8 cellular contexts compared by ENCODE assay signal in genomic region chr9:34049630-34050384, GRCh38. TPM values are rescaled to one million over a fixed set of nuclear protein-coding genes. Genes with fewer than 3 reads are reported as not detected.
DNase-seq lines count a peak whose midpoint lies in the region; ATAC-seq and TF ChIP-seq lines count a peak whose summit lies in the region.

No MANE protein-coding gene starts in this region.

- WGBS in liver: 38% methylated on average over 18 of the region's 18 CpGs
- 38 to 39% methylated on average over 18 of the region's 18 CpGs for WGBS in tibial nerve, 2 donors

- H3K9ac ChIP-seq in liver (ENCODE audit: low read depth in 1 of 2, low read length in 2 of 2): peak overlapping the region; percentile 70 to 85

- H3K27ac ChIP-seq in ascending aorta (peak overlapping the region; percentile 85 to 95), liver (ENCODE audit: low read depth in 1 of 2, low read length in 2 of 2) (peak overlapping the region; percentile 95 to 98), tibial nerve (peak overlapping the region; percentile 85 to 95 (median 92))

- DNase-seq in AG10803 (ENCODE audit: low read depth) (no peak), ascending aorta (ENCODE audit: low spot score in 2 of 2) (peak in 1 of 2 donors; percentile 62), tibial nerve (ENCODE audit: low spot score in 2 of 2) (no peak)
- DNase-seq in Jurkat, Clone E6-1 (ENCODE audit: low read depth, low spot score): no peak
- no peak for DNase-seq in stimulated activated CD4-positive, alpha-beta T cell treated with anti-CD3 and anti-CD28 coated beads, Interleukin-4, amount 100 ng/mL, for 24 hours

- ATAC-seq in HG03045 (IDR thresholded peaks at IDR 0.05; ENCODE audit: unreplicated experiment) (no peak), GM21381 (IDR thresholded peaks at IDR 0.05; ENCODE audit: unreplicated experiment) (no peak)

- no peak for TF ChIP-seq EP300 in tibial nerve (IDR thresholded peaks at IDR 0.05)

- H3K9me3 ChIP-seq in ascending aorta (no peaks in the 10 kb centered on the region), liver (ENCODE audit: control insufficient read depth in 4 of 4, low read length in 3 of 4) (no peaks in the 10 kb centered on the region), tibial nerve (no peaks in the 10 kb centered on the region)

- H3K36me3 ChIP-seq in ascending aorta (no peaks in the 10 kb centered on the region), liver (ENCODE audit: control insufficient read depth in 4 of 4, insufficient read depth in 3 of 4, low read depth in 1 of 4, low read length in 3 of 4) (no peaks in the 10 kb centered on the region), tibial nerve (no peaks in the 10 kb centered on the region)

- intact Hi-C loops in ascending aorta (cut with DNase I): loop anchor here (1.0 to 10.0 kb wide), 9 partner anchors 23 to 1112 kb away; partner anchors contain the start of genes DCAF12, DNAI1, FAM219A and KIF24

- peak in 1 of 2 donors; percentile 22 for TF ChIP-seq RAD21 in liver (IDR thresholded peaks at IDR 0.05)

- no peaks in the 10 kb centered on the region for H3K27me3 ChIP-seq in ascending aorta
- H3K27me3 ChIP-seq in liver (ENCODE audit: control insufficient read depth in 4 of 4, insufficient read depth in 4 of 4, low read length in 3 of 4): no peaks in the 10 kb centered on the region
- no peaks in the 10 kb centered on the region for H3K27me3 ChIP-seq in tibial nerve

- no peak for TF ChIP-seq CTCF in AG10803 (conservative IDR thresholded peaks at IDR 0.05; ENCODE audit: low read length)
- no peak for TF ChIP-seq CTCF in ascending aorta (IDR thresholded peaks at IDR 0.05)
- no peak for TF ChIP-seq CTCF in liver (IDR thresholded peaks at IDR 0.05; ENCODE audit: low read depth, low read length, missing input control)
- no peak for TF ChIP-seq CTCF in tibial nerve (IDR thresholded peaks at IDR 0.05)

- TF ChIP-seq POLR2A in tibial nerve (IDR thresholded peaks at IDR 0.05): no peak

- H3K4me1 ChIP-seq in ascending aorta: peaks cover 6 to 9% of the 10 kb centered on the region in 2 donors
- peaks cover 0 to 22% (median 19%) of the 10 kb centered on the region in 4 donors for H3K4me1 ChIP-seq in liver (ENCODE audit: control insufficient read depth in 4 of 4, insufficient read depth in 4 of 4, low read length in 3 of 4)
- H3K4me1 ChIP-seq in tibial nerve: peaks cover 0 to 25% (median 16%) of the 10 kb centered on the region in 4 donors

- H3K4me3 ChIP-seq in AG10803 (ENCODE audit: low read length): peak overlapping the region; percentile 94
- peak overlapping the region; percentile 72 for H3K4me3 ChIP-seq in Jurkat, Clone E6-1 (ENCODE audit: low read length)
- peak overlapping the region; percentile 95 to 98 for H3K4me3 ChIP-seq in ascending aorta
- peak overlapping the region; percentile 75 to 91 (median 79) for H3K4me3 ChIP-seq in liver (ENCODE audit: low read depth in 1 of 3, low read length in 3 of 3)
- peak overlapping the region; percentile 75 to 100 (median 87) for H3K4me3 ChIP-seq in tibial nerve

TF ChIP-seq in liver, 16 proteins besides CTCF, POLR2A, EP300 and RAD21:
- TF ChIP-seq HNF4A (conservative IDR thresholded peaks at IDR 0.05): no peak
- no peak for TF ChIP-seq RXRA (IDR thresholded peaks at IDR 0.05)
- TF ChIP-seq FOXA2 (IDR thresholded peaks at IDR 0.05): no peak
- no peak for TF ChIP-seq HNF4G (IDR thresholded peaks at IDR 0.05)
- TF ChIP-seq TAF1 (conservative IDR thresholded peaks at IDR 0.05): no peak
- TF ChIP-seq YY1 (IDR thresholded peaks at IDR 0.05): no peak
- TF ChIP-seq NR2F2 (IDR thresholded peaks at IDR 0.05): no peak
- no peak for TF ChIP-seq ATF3 (IDR thresholded peaks at IDR 0.05)
- no peak for TF ChIP-seq JUND (IDR thresholded peaks at IDR 0.05)
- TF ChIP-seq SP1 (IDR thresholded peaks at IDR 0.05): no peak
- TF ChIP-seq, protein P1, sequence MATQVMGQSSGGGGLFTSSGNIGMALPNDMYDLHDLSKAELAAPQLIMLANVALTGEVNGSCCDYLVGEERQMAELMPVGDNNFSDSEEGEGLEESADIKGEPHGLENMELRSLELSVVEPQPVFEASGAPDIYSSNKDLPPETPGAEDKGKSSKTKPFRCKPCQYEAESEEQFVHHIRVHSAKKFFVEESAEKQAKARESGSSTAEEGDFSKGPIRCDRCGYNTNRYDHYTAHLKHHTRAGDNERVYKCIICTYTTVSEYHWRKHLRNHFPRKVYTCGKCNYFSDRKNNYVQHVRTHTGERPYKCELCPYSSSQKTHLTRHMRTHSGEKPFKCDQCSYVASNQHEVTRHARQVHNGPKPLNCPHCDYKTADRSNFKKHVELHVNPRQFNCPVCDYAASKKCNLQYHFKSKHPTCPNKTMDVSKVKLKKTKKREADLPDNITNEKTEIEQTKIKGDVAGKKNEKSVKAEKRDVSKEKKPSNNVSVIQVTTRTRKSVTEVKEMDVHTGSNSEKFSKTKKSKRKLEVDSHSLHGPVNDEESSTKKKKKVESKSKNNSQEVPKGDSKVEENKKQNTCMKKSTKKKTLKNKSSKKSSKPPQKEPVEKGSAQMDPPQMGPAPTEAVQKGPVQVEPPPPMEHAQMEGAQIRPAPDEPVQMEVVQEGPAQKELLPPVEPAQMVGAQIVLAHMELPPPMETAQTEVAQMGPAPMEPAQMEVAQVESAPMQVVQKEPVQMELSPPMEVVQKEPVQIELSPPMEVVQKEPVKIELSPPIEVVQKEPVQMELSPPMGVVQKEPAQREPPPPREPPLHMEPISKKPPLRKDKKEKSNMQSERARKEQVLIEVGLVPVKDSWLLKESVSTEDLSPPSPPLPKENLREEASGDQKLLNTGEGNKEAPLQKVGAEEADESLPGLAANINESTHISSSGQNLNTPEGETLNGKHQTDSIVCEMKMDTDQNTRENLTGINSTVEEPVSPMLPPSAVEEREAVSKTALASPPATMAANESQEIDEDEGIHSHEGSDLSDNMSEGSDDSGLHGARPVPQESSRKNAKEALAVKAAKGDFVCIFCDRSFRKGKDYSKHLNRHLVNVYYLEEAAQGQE (IDR thresholded peaks at IDR 0.05): no peak
- no peak for TF ChIP-seq FOXA1 (IDR thresholded peaks at IDR 0.05)
- TF ChIP-seq ZBTB33 (IDR thresholded peaks at IDR 0.05): no peak
- no peak for TF ChIP-seq EGR1 (IDR thresholded peaks at IDR 0.05; ENCODE audit: low read depth in 2 of 2)
- TF ChIP-seq GABPA (IDR thresholded peaks at IDR 0.05 in 1 of 2, conservative IDR thresholded peaks at IDR 0.05 in 1 of 2): no peak
- TF ChIP-seq, protein P2, sequence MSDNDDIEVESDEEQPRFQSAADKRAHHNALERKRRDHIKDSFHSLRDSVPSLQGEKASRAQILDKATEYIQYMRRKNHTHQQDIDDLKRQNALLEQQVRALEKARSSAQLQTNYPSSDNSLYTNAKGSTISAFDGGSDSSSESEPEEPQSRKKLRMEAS (IDR thresholded peaks at IDR 0.05): no peak
TF ChIP-seq in liver: peak in this region for 0.

RNA-seq across cellular contexts. Expression of gene UBAP2, which starts 1.1 kb away (rescaled TPM):
- polyA plus RNA-seq in Jurkat, Clone E6-1 (2012; ENCODE audit: insufficient read depth, insufficient read length): 49.2 TPM
- 15.8 TPM for total RNA-seq in ascending aorta
- 10 to 100 TPM; 11.1 to 12.6 TPM for total RNA-seq in liver
- 1 to 10 TPM; 5.4 TPM for polyA plus RNA-seq in liver
- 10 to 100 TPM; 29.7 to 36.9 (median 34.3) TPM for total RNA-seq in tibial nerve
